10 cellular contexts compared by ENCODE assay signal in the genomic region with DNA sequence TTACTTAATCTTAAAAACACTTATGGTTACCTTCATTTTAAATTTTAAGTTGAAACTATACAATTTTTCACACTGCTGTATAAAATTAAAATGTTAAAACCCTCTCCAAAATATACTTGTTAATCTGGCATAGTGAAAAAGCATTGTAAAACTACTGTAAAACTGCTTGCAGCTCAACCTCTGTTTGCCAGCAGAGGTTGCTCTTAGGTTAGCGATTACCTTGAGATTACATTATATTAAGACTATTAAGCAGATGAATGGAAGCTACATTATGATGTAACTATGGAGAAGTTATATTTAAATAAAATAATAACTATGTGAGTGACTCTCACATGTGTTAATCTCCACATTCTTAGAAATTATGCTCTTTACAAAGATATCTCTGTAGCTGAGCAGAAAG.
A peak's percentile ranks its signal among the peaks of the same experiment; 100 is the strongest.
DNase-seq lines count a peak whose midpoint lies in the region; ATAC-seq and TF ChIP-seq lines count a peak whose summit lies in the region.
"Had no signal": no experiment of that assay in that cellular context is flagged by ENCODE, and none has a peak within 500 bp of the region (broad histone marks: within the 10 kb centered on the region; RNA-seq: fewer than 3 reads in every experiment).

No MANE protein-coding gene starts in this region.

- TF ChIP-seq CTCF in 22Rv1 (IDR thresholded peaks at IDR 0.05), result peak; percentile 71
- TF ChIP-seq CTCF in DND-41 (IDR thresholded peaks at IDR 0.05; ENCODE audit: borderline replicate concordance, extremely low read depth, low read length, poor library complexity, severe bottlenecking), result peak; percentile 45
- TF ChIP-seq CTCF in OCI-LY1 (IDR thresholded peaks at IDR 0.05; ENCODE audit: low read length), result peak; percentile 31; the same call in 1 of the 2 replicates
- TF ChIP-seq CTCF in fibroblast of lung (conservative IDR thresholded peaks at IDR 0.05 in 1 of 2, IDR thresholded peaks at IDR 0.05 in 1 of 2; ENCODE audit: low read depth in 1 of 2, low read length in 2 of 2), result peak; percentile 32 to 71
- no peak for TF ChIP-seq CTCF in esophagus squamous epithelium (IDR thresholded peaks at IDR 0.05)

- H3K9ac ChIP-seq in DND-41 (ENCODE audit: low read depth, low read length) (no peak overlapping the region), OCI-LY1 (ENCODE audit: low read length) (no peak overlapping the region), fibroblast of lung (ENCODE audit: insufficient read depth, low read length) (no peak overlapping the region)

- H3K4me2 ChIP-seq in DND-41 (ENCODE audit: insufficient read depth, low read length), result no peak overlapping the region
- H3K4me2 ChIP-seq in OCI-LY1 (ENCODE audit: low read length), result no peak overlapping the region
- no peak overlapping the region for H3K4me2 ChIP-seq in fibroblast of lung (ENCODE audit: extremely low read depth, insufficient read depth, low read length)

- H3K4me3 ChIP-seq in DND-41 (ENCODE audit: low read depth in 1 of 2, low read length in 2 of 2) (no peak overlapping the region), OCI-LY1 (ENCODE audit: low read depth, low read length, poor library complexity, severe bottlenecking) (no peak overlapping the region), fibroblast of lung (replicated peaks in 1 of 4; ENCODE audit: control extremely low read depth in 1 of 4, insufficient read depth in 1 of 4, low read depth in 3 of 4, low read length in 4 of 4) (no peak overlapping the region), esophagus squamous epithelium (no peak overlapping the region)

- H2AFZ ChIP-seq in DND-41 (ENCODE audit: low read depth, low read length), result no peak overlapping the region
- H2AFZ ChIP-seq in OCI-LY1 (ENCODE audit: low read length), result no peak overlapping the region
- no peak overlapping the region for H2AFZ ChIP-seq in fibroblast of lung (ENCODE audit: low read length)

- no peak for TF ChIP-seq POLR2A in esophagus squamous epithelium (IDR thresholded peaks at IDR 0.05)

- H3K79me2 ChIP-seq in DND-41 (ENCODE audit: insufficient read depth, low read length) (no peaks in the 10 kb centered on the region), OCI-LY1 (ENCODE audit: insufficient read depth, low read length) (no peaks in the 10 kb centered on the region), fibroblast of lung (ENCODE audit: control insufficient read depth, insufficient read depth, low read length) (no peaks in the 10 kb centered on the region)

- H3K9me3 ChIP-seq in DND-41 (ENCODE audit: insufficient read depth, low read length, severe bottlenecking) (no peaks in the 10 kb centered on the region), OCI-LY1 (ENCODE audit: low read length) (no peaks in the 10 kb centered on the region), fibroblast of lung (ENCODE audit: control insufficient read depth, insufficient read depth, low read depth, low read length) (no peaks in the 10 kb centered on the region), esophagus squamous epithelium (no peaks in the 10 kb centered on the region)

- H3K4me1 ChIP-seq in DND-41 (ENCODE audit: insufficient read depth, low read length) (peaks cover 22% of the 10 kb centered on the region), OCI-LY1 (ENCODE audit: insufficient read depth, low read length, severe bottlenecking) (no peaks in the 10 kb centered on the region), fibroblast of lung (ENCODE audit: control insufficient read depth, extremely low read depth, insufficient read depth, low read length) (no peaks in the 10 kb centered on the region), esophagus squamous epithelium (no peaks in the 10 kb centered on the region)

- ATAC-seq in DND-41 (ENCODE audit: insufficient read depth, low read depth), result no peak
- ATAC-seq in GM18909 (IDR thresholded peaks at IDR 0.05; ENCODE audit: poor library complexity, unreplicated experiment), result no peak
- ATAC-seq: effector memory CD8-positive, alpha-beta T cell; T-helper 17 cell had no signal

- WGBS in esophagus squamous epithelium, 2 donors, result 70 to 73% methylated on average over 1 of the region's 1 CpG

- H3K27me3 ChIP-seq in DND-41 (ENCODE audit: insufficient read depth, low read length, poor library complexity), result no peaks in the 10 kb centered on the region
- no peaks in the 10 kb centered on the region for H3K27me3 ChIP-seq in OCI-LY1 (ENCODE audit: insufficient read depth, low read length)
- H3K27me3 ChIP-seq in fibroblast of lung (ENCODE audit: control insufficient read depth, insufficient read depth, low read length), result no peaks in the 10 kb centered on the region
- no peaks in the 10 kb centered on the region for H3K27me3 ChIP-seq in esophagus squamous epithelium

- H3K9me2 ChIP-seq in OCI-LY1 (ENCODE audit: low read depth, low read length), result no peaks in the 10 kb centered on the region

- intact Hi-C loops in esophagus squamous epithelium (cut with DNase I), result no loop called here

- H3K27ac ChIP-seq in 22Rv1 (no peak overlapping the region), DND-41 (ENCODE audit: low read length) (no peak overlapping the region), OCI-LY1 (ENCODE audit: low read depth, low read length, poor library complexity, severe bottlenecking) (no peak overlapping the region), fibroblast of lung (ENCODE audit: insufficient read depth, low read length) (no peak overlapping the region), esophagus squamous epithelium (no peak overlapping the region)

- H3F3A ChIP-seq in OCI-LY1 (ENCODE audit: insufficient read depth, low read length), result no peaks in the 10 kb centered on the region

- no peaks in the 10 kb centered on the region for H4K20me1 ChIP-seq in DND-41 (ENCODE audit: insufficient read depth, low read length)
- H4K20me1 ChIP-seq in OCI-LY1 (ENCODE audit: insufficient read depth, low read length), result no peaks in the 10 kb centered on the region
- H4K20me1 ChIP-seq in fibroblast of lung (ENCODE audit: control insufficient read depth, extremely low read depth, insufficient read depth, low read length), result no peaks in the 10 kb centered on the region

- no peak for DNase-seq in DND-41
- DNase-seq in fibroblast of lung (ENCODE audit: low read depth in 2 of 2), result peak; percentile 7 to 71
- DNase-seq in activated CD8-positive, alpha-beta memory T cell treated with anti-CD3 and anti-CD28 coated beads, Interleukin-2, amount 50 U/mL, for 48 hours, result no peak
- DNase-seq in esophagus squamous epithelium (lab: John Stamatoyannopoulos, UW), result no peak
- DNase-seq in SKM-1 treated with dmso at 0.1 percent for 144 hours (lab: John Stamatoyannopoulos, UW; ENCODE audit: unreplicated experiment), result no peak
- DNase-seq: effector memory CD8-positive, alpha-beta T cell; T-helper 17 cell had no signal

- no peaks in the 10 kb centered on the region for H3K36me3 ChIP-seq in DND-41 (ENCODE audit: insufficient read depth, low read length)
- no peaks in the 10 kb centered on the region for H3K36me3 ChIP-seq in OCI-LY1 (ENCODE audit: insufficient read depth, low read length)
- H3K36me3 ChIP-seq in fibroblast of lung (ENCODE audit: control insufficient read depth, insufficient read depth, low read length), result no peaks in the 10 kb centered on the region
- H3K36me3 ChIP-seq in esophagus squamous epithelium, result no peaks in the 10 kb centered on the region

Comparison
In these comparisons a context has a peak if more than half of its experiments do, and no peak if none do; other contexts are left out.
1. CTCF ChIP-seq: peak in 22Rv1 (single experiment), DND-41 (single experiment), OCI-LY1 (single experiment) and fibroblast of lung (2 of 2); none in esophagus squamous epithelium (0 of 6).
2. DNase-seq: peak in fibroblast of lung (2 of 2); none in DND-41 (single experiment), activated CD8-positive, alpha-beta memory T cell treated with anti-CD3 and anti-CD28 coated beads, Interleukin-2, amount 50 U/mL, for 48 hours (single experiment), esophagus squamous epithelium (single experiment) and SKM-1 treated with dmso at 0.1 percent for 144 hours (single experiment).